8 cellular contexts compared by ENCODE assay signal in genomic region chr10:121886997-121887622, GRCh38. TPM values are rescaled to one million over a fixed set of nuclear protein-coding genes. Genes with fewer than 3 reads are reported as not detected.
DNase-seq lines count a peak whose midpoint lies in the region; ATAC-seq and TF ChIP-seq lines count a peak whose summit lies in the region.

No MANE protein-coding gene starts in this region.

- TF ChIP-seq CTCF in HCT116 (IDR thresholded peaks at IDR 0.05 in 2 of 3, conservative IDR thresholded peaks at IDR 0.05 in 1 of 3; ENCODE audit: borderline replicate concordance in 1 of 3, insufficient read depth in 1 of 3, low read depth in 2 of 3, low read length in 2 of 3), result peak; percentile 80 to 98 (median 92)

- peak; percentile 88 for TF ChIP-seq RAD21 in HCT116 (IDR thresholded peaks at IDR 0.05; ENCODE audit: low read depth)

- no peaks in the 10 kb centered on the region for H3K4me1 ChIP-seq in HCT116 (ENCODE audit: control insufficient read depth in 1 of 2, insufficient read depth in 2 of 2, low read length in 2 of 2)
- no peaks in the 10 kb centered on the region for H3K4me1 ChIP-seq in thymus (ENCODE audit: control insufficient read depth, insufficient read depth, low read length)

- no peak overlapping the region for H2AFZ ChIP-seq in HCT116 (ENCODE audit: low read depth, low read length, poor library complexity, severe bottlenecking)

- CTCF ChIA-PET in HCT116 (lab: Charles Lee), result interaction anchor here (0.8 to 5.5 kb wide), 8 partner anchors 9 to 945 kb away, joined by 3 to 24 read pairs (median 10); no protein-coding TSS in a partner anchor

- RAD21 ChIA-PET in HCT116 (lab: Charles Lee; ENCODE audit: low non-redundant PET in 1 of 2, low total read pairs in 2 of 2, uncharacterized antibody in 2 of 2, unreplicated experiment in 2 of 2), result interaction anchor here in 1 of 2 experiments (0.7 kb wide), 1 partner anchor 42 kb away, joined by 3 read pairs; no protein-coding TSS in a partner anchor

- no peak overlapping the region for H3K9ac ChIP-seq in HCT116 (ENCODE audit: low read length)

- ATAC-seq in HCT116 (peak; percentile 96), esophagus mucosa (peak; percentile 86), GM21526 (IDR thresholded peaks at IDR 0.05; ENCODE audit: low FRiP score, unreplicated experiment) (no peak)
- peak; percentile 72 to 74 for ATAC-seq in naive thymus-derived CD8-positive, alpha-beta T cell

- peak; percentile 52 for DNase-seq in EL
- DNase-seq in HCT116 (ENCODE audit: low read depth, low spot score), result peak; percentile 60
- peak; percentile 65 for DNase-seq in NCI-H69 (lab: John Stamatoyannopoulos, UW)
- peak; percentile 36 for DNase-seq in activated CD8-positive, alpha-beta memory T cell treated with anti-CD3 and anti-CD28 coated beads, Interleukin-2, amount 50 U/mL, for 4 hours
- DNase-seq in naive thymus-derived CD8-positive, alpha-beta T cell, result peak in 8 of 10 donors; percentile 1 to 35 (median 21)

- TF ChIP-seq POLR2A in HCT116 (IDR thresholded peaks at IDR 0.05; ENCODE audit: borderline replicate concordance, extremely low read depth, insufficient read depth, insufficient read length), result no peak

- H3K36me3 ChIP-seq in HCT116 (ENCODE audit: control insufficient read depth in 1 of 2, insufficient read depth in 2 of 2, low read length in 2 of 2) (no peaks in the 10 kb centered on the region; a peak in 1 of 4 replicates), thymus (ENCODE audit: control insufficient read depth, insufficient read depth) (peaks cover 4% of the 10 kb centered on the region)

- BruUV-seq in HCT116 (replicated peaks; lab: Mats Ljungman, UMichigan), result no TSS peak

- no peaks in the 10 kb centered on the region for H4K20me1 ChIP-seq in HCT116 (ENCODE audit: insufficient read depth)

- H3K27ac ChIP-seq in HCT116 (ENCODE audit: low read depth, low read length), result no peak overlapping the region
- H3K27ac ChIP-seq in thymus (ENCODE audit: low read depth), result peak overlapping the region; percentile 4

- no peaks in the 10 kb centered on the region for H3K79me2 ChIP-seq in HCT116 (ENCODE audit: insufficient read depth, low read length)

- H3K9me3 ChIP-seq in HCT116 (ENCODE audit: control insufficient read depth in 1 of 2, insufficient read depth in 1 of 2, low read depth in 1 of 2, low read length in 2 of 2), result no peaks in the 10 kb centered on the region
- no peaks in the 10 kb centered on the region for H3K9me3 ChIP-seq in thymus (ENCODE audit: control insufficient read depth)

- H3K4me3 ChIP-seq in HCT116 (replicated peaks in 1 of 2; ENCODE audit: low read depth in 1 of 2, low read length in 2 of 2) (no peak overlapping the region), thymus (ENCODE audit: low read length) (no peak overlapping the region)

- no peak overlapping the region for H3K4me3 Mint-ChIP-seq in naive thymus-derived CD8-positive, alpha-beta T cell

- H3K9me2 ChIP-seq in HCT116 (ENCODE audit: insufficient read depth), result no peaks in the 10 kb centered on the region

- H3K27ac Mint-ChIP-seq in naive thymus-derived CD8-positive, alpha-beta T cell, result peak overlapping the region in 4 of 10 donors; percentile 10 to 70 (median 22)

- H3K4me1 Mint-ChIP-seq in naive thymus-derived CD8-positive, alpha-beta T cell, result peaks cover 0 to 2% (median under 1%) of the 10 kb centered on the region in 4 donors

- H3K9me3 Mint-ChIP-seq in naive thymus-derived CD8-positive, alpha-beta T cell, result no peaks in the 10 kb centered on the region

- H3K27me3 ChIP-seq in HCT116 (ENCODE audit: insufficient read depth, low read length), result no peaks in the 10 kb centered on the region
- no peaks in the 10 kb centered on the region for H3K27me3 ChIP-seq in thymus (ENCODE audit: control insufficient read depth, insufficient read depth)

- intact Hi-C loops in HCT116 (cut with micrococcal nuclease), result loop anchor here (1.0 kb wide), 1 partner anchor 944 kb away; no protein-coding TSS in a partner anchor

- H3K27me3 Mint-ChIP-seq in naive thymus-derived CD8-positive, alpha-beta T cell, result no peaks in the 10 kb centered on the region

- no peak overlapping the region for H3K4me2 ChIP-seq in HCT116 (ENCODE audit: low read length)

- H3K36me3 Mint-ChIP-seq in naive thymus-derived CD8-positive, alpha-beta T cell, result peaks cover 0 to 33% (median 8%) of the 10 kb centered on the region in 3 donors

- POLR2A ChIA-PET in HCT116 (lab: Charles Lee), result interaction anchor here (1.5 kb wide), 1 partner anchor 63 kb away, joined by 3 read pairs; no protein-coding TSS in a partner anchor
- POLR2A ChIA-PET in naive thymus-derived CD8-positive, alpha-beta T cell (lab: Charles Lee), result no interaction called here

- WGBS in thymus, result 73% methylated on average over 7 of the region's 7 CpGs

TF ChIP-seq in HCT116, 20 proteins besides CTCF, POLR2A, EP300 and RAD21:
- TF ChIP-seq ZFX (IDR thresholded peaks at IDR 0.05), result no peak
- TF ChIP-seq, protein P1, sequence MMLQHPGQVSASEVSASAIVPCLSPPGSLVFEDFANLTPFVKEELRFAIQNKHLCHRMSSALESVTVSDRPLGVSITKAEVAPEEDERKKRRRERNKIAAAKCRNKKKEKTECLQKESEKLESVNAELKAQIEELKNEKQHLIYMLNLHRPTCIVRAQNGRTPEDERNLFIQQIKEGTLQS (IDR thresholded peaks at IDR 0.05), result no peak
- TF ChIP-seq, protein P2, sequence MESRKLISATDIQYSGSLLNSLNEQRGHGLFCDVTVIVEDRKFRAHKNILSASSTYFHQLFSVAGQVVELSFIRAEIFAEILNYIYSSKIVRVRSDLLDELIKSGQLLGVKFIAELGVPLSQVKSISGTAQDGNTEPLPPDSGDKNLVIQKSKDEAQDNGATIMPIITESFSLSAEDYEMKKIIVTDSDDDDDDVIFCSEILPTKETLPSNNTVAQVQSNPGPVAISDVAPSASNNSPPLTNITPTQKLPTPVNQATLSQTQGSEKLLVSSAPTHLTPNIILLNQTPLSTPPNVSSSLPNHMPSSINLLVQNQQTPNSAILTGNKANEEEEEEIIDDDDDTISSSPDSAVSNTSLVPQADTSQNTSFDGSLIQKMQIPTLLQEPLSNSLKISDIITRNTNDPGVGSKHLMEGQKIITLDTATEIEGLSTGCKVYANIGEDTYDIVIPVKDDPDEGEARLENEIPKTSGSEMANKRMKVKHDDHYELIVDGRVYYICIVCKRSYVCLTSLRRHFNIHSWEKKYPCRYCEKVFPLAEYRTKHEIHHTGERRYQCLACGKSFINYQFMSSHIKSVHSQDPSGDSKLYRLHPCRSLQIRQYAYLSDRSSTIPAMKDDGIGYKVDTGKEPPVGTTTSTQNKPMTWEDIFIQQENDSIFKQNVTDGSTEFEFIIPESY (IDR thresholded peaks at IDR 0.05; ENCODE audit: extremely low read depth, insufficient replicate concordance, low read length), result no peak
- no peak for TF ChIP-seq SRF (IDR thresholded peaks at IDR 0.05; ENCODE audit: low read depth)
- TF ChIP-seq REST (IDR thresholded peaks at IDR 0.05; ENCODE audit: low read depth), result no peak
- no peak for TF ChIP-seq CEBPB (IDR thresholded peaks at IDR 0.05; ENCODE audit: low read depth)
- TF ChIP-seq ELF1 (IDR thresholded peaks at IDR 0.05; ENCODE audit: borderline replicate concordance, low read depth), result no peak
- TF ChIP-seq MAX (IDR thresholded peaks at IDR 0.05), result 0 out of 2 replicates have a peak, but pooled peaks have one; percentile 9
- TF ChIP-seq YY1 (IDR thresholded peaks at IDR 0.05; ENCODE audit: extremely low read depth, insufficient replicate concordance, low read depth, low read length), result no peak
- no peak for TF ChIP-seq EGR1 (IDR thresholded peaks at IDR 0.05; ENCODE audit: low read depth)
- TF ChIP-seq CBX3 (IDR thresholded peaks at IDR 0.05; ENCODE audit: low read depth), result no peak; the same call in 1 of the 2 replicates
- TF ChIP-seq TCF7L2 (IDR thresholded peaks at IDR 0.05; ENCODE audit: borderline replicate concordance, extremely low read depth, insufficient read depth, insufficient read length), result peak; percentile 83
- TF ChIP-seq SIN3A (IDR thresholded peaks at IDR 0.05; ENCODE audit: low read depth), result no peak
- TF ChIP-seq EZH2phosphoT487 (IDR thresholded peaks at IDR 0.05; ENCODE audit: borderline replicate concordance), result no peak
TF ChIP-seq in HCT116: peak in this region for 2.

RNA-seq across cellular contexts. Expression of gene ATE1, which starts 40.7 kb away (rescaled TPM):
- total RNA-seq in HCT116 (2021; ENCODE audit: unreplicated experiment), result 39.2 TPM
- polyA plus RNA-seq in HCT116 (2012), result 11.9 and 14.2 TPM in 2 replicates
- total RNA-seq in esophagus mucosa, result 20.3 TPM
- 10 to 100 TPM; 26.6 to 31.5 TPM for total RNA-seq in naive thymus-derived CD8-positive, alpha-beta T cell
- 10 to 100 TPM; 19.1 to 24.5 (median 24.0) TPM for polyA plus RNA-seq in naive thymus-derived CD8-positive, alpha-beta T cell
- polyA plus RNA-seq in thymus, result 12.0 TPM
